Comparison of ENCODE assay signal across 8 cellular contexts in the genomic region with DNA sequence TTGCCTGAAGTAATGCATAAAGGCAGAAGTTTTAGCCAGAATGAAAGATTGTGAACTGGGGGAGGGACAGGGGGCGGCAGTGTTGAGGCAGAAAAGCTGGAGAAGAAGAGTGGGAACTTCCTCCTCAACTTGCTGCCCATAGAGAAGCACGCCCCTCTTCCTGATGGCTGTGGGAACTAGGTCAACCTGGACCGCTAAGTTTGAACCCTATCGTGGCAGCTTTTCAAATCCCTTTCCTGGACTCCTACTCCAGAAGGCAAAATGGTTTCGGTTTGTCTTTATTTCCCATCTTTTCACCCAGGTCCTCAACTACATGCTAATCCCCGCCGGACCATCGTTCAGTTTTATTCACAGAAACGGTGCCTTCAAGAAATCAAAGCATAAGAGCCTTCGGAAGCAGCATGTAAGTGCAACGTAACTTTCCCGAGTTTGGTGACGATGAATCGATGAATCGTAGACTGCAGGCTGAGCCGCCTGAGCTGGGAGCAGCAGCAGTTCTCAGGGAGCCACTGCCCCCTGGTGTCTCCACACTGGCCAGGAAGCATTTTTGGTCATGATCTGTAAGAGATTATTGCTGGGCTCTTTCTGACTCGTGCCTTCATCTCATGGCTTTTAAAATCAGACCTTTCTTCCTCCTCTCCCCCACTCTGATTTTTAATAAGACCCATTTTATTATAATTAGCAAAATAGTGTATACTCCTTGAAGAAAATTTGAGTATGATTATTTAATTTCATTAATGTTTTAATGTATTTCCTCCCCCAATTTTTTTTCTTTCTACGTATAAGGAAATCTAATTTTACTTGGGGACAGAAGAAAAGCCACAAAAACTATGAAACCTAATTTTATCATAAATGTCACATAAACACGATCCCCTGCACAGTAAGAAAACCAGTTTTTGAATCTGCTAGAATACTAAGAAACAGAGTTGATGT. TPM values are rescaled to one million over a fixed set of nuclear protein-coding genes. Genes with fewer than 3 reads are reported as not detected.
A peak's percentile ranks its signal among the peaks of the same experiment; 100 is the strongest.
DNase-seq lines count a peak whose midpoint lies in the region; ATAC-seq and TF ChIP-seq lines count a peak whose summit lies in the region.

No MANE protein-coding gene starts in this region.

- peak; percentile 25 for DNase-seq in BJ (ENCODE audit: low read depth)
- DNase-seq in GM19240 (ENCODE audit: insufficient read length, low spot score), result peak; percentile 41
- DNase-seq in NCI-H69 (lab: John Stamatoyannopoulos, UW), result peak; percentile 51
- peak; percentile 80 for DNase-seq in activated CD4-positive, alpha-beta T cell treated with anti-CD3 and anti-CD28 coated beads, Interleukin-2, amount 50 U/mL, for 1 hour
- peak; percentile 58 to 87 for DNase-seq in dermis microvascular lymphatic vessel endothelial cell (ENCODE audit: low read depth in 2 of 2)
- peak; percentile 87 for DNase-seq in stimulated activated CD4-positive, alpha-beta T cell treated with anti-CD3 and anti-CD28 coated beads, Interleukin-4, amount 100 ng/mL, for 24 hours

- H3K4me3 ChIP-seq in BJ (ENCODE audit: low read depth, low read length) (peak overlapping the region; percentile 54), liver (ENCODE audit: low read depth in 1 of 3, low read length in 3 of 3) (peak overlapping the region; percentile 48 to 89 (median 74))

- ATAC-seq in HG03460 (IDR thresholded peaks at IDR 0.05; ENCODE audit: unreplicated experiment), result peak; percentile 95

- peak overlapping the region; percentile 20 to 56 for H3K27ac ChIP-seq in liver (ENCODE audit: low read depth in 1 of 2, low read length in 2 of 2)

- H3K4me1 ChIP-seq in liver (ENCODE audit: control insufficient read depth in 4 of 4, insufficient read depth in 4 of 4, low read length in 3 of 4), result peaks cover 0 to 4% (median 0%) of the 10 kb centered on the region in 4 donors

- peak; percentile 97 for TF ChIP-seq CTCF in BJ (IDR thresholded peaks at IDR 0.05; ENCODE audit: insufficient read depth, low read depth, low read length)
- peak; percentile 87 for TF ChIP-seq CTCF in liver (IDR thresholded peaks at IDR 0.05; ENCODE audit: low read depth, low read length, missing input control)

- CTCF ChIA-PET in BJ (lab: Yijun Ruan, JAX), result interaction anchor here (0.6 to 6.4 kb wide), 25 partner anchors 10 to 376 kb away, joined by 3 to 65 read pairs (median 4); partner anchors contain the start of gene SPINK2

- POLR2A ChIA-PET in BJ (lab: Charles Lee), result no interaction called here

- H3K36me3 ChIP-seq in BJ (ENCODE audit: control insufficient read depth, insufficient read depth, low read length) (no peaks in the 10 kb centered on the region), liver (ENCODE audit: control insufficient read depth in 4 of 4, insufficient read depth in 3 of 4, low read depth in 1 of 4, low read length in 3 of 4) (no peaks in the 10 kb centered on the region)

- WGBS in liver, result 6% methylated on average over 19 of the region's 19 CpGs

- TF ChIP-seq RAD21 in liver (IDR thresholded peaks at IDR 0.05), result peak; percentile 95

- peak overlapping the region; percentile 84 to 93 for H3K9ac ChIP-seq in liver (ENCODE audit: low read depth in 1 of 2, low read length in 2 of 2)

- H3K27me3 ChIP-seq in BJ (ENCODE audit: control insufficient read depth, insufficient read depth, low read length) (peaks cover 2% of the 10 kb centered on the region; the same call in 1 of the 2 replicates), liver (ENCODE audit: control insufficient read depth in 4 of 4, insufficient read depth in 4 of 4, low read length in 3 of 4) (no peaks in the 10 kb centered on the region)

- no peaks in the 10 kb centered on the region for H3K9me3 ChIP-seq in liver (ENCODE audit: control insufficient read depth in 4 of 4, low read length in 3 of 4)

TF ChIP-seq in liver, 16 proteins besides CTCF, POLR2A, EP300 and RAD21:
- no peak for TF ChIP-seq HNF4G (IDR thresholded peaks at IDR 0.05)
- peak; percentile 26 for TF ChIP-seq SP1 (IDR thresholded peaks at IDR 0.05)
- no peak for TF ChIP-seq RXRA (IDR thresholded peaks at IDR 0.05)
- peak; percentile 51 for TF ChIP-seq YY1 (IDR thresholded peaks at IDR 0.05)
- TF ChIP-seq ATF3 (IDR thresholded peaks at IDR 0.05), result peak; percentile 27

RNA-seq across cellular contexts. Expression of gene SPINK2, which starts 21.4 kb away (rescaled TPM):
- polyA plus RNA-seq in BJ (2011; rRNA removed) (not detected in 2 replicates), liver (not detected)
- not detected in 2 replicates for polyA minus RNA-seq in BJ (2011; rRNA and poly(A)+ RNA removed)
- total RNA-seq in dermis microvascular lymphatic vessel endothelial cell (not detected in 2 replicates), liver (under 1 TPM in 1 of 2 donors, not detected in 1; 0.79 TPM)

Comparison
In these comparisons a context has a peak if more than half of its experiments do, and no peak if none do; other contexts are left out.
1. Peak in every context shown above with its lines: DNase-seq, ATAC-seq, H3K4me3 ChIP-seq and H3K27ac ChIP-seq.
2. DNase-seq: peak in every context shown above with its lines; median percentile 87 in stimulated activated CD4-positive, alpha-beta T cell treated with anti-CD3 and anti-CD28 coated beads, Interleukin-4, amount 100 ng/mL, for 24 hours; 80 in activated CD4-positive, alpha-beta T cell treated with anti-CD3 and anti-CD28 coated beads, Interleukin-2, amount 50 U/mL, for 1 hour; 72 in dermis microvascular lymphatic vessel endothelial cell; 51 in NCI-H69; 41 in GM19240; 25 in BJ.